In the genomic region with DNA sequence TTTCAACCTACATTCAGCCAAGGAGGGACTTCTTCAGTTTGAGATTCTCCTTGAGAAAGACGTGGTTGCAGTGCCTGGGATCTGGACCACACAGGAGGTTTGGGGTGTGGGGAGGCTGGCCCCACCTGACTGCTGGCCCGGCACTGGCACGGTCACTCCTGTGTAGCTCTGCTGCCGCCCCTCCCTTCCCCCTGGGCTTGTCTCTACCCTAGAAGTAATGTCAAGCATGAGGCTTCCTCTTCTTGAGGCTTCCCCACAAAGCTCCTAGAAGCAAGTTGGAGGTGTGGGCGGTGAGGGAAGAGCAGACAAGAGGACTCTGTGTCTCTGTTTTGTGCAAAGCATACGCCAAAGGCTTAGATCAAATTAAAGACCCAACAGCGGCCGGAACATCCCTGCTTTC, we compare ENCODE assay signal across 1 cellular context.
TF ChIP-seq lines count a peak whose summit lies in the region.

No MANE protein-coding gene starts in this region.

TF ChIP-seq in GM12878, 131 proteins besides CTCF, POLR2A, EP300 and RAD21 (continued from another document):
- TF ChIP-seq, protein P1, sequence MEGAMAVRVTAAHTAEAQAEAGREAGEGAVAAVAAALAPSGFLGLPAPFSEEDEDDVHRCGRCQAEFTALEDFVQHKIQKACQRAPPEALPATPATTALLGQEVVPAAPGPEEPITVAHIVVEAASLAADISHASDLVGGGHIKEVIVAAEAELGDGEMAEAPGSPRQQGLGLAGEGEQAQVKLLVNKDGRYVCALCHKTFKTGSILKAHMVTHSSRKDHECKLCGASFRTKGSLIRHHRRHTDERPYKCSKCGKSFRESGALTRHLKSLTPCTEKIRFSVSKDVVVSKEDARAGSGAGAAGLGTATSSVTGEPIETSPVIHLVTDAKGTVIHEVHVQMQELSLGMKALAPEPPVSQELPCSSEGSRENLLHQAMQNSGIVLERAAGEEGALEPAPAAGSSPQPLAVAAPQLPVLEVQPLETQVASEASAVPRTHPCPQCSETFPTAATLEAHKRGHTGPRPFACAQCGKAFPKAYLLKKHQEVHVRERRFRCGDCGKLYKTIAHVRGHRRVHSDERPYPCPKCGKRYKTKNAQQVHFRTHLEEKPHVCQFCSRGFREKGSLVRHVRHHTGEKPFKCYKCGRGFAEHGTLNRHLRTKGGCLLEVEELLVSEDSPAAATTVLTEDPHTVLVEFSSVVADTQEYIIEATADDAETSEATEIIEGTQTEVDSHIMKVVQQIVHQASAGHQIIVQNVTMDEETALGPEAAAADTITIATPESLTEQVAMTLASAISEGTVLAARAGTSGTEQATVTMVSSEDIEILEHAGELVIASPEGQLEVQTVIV (IDR thresholded peaks at IDR 0.05; ENCODE audit: borderline replicate concordance, partially characterized antibody): no peak
- no peak for TF ChIP-seq SIN3A (IDR thresholded peaks at IDR 0.05; ENCODE audit: low read depth, low read length)
- no peak for TF ChIP-seq NFXL1 (IDR thresholded peaks at IDR 0.05; ENCODE audit: borderline replicate concordance)
- no peak for TF ChIP-seq ZBTB4 (CRISPR knock-in tag; IDR thresholded peaks at IDR 0.05)
- no peak for TF ChIP-seq SIX5 (IDR thresholded peaks at IDR 0.05; ENCODE audit: low read depth, low read length, severe bottlenecking)
- no peak for TF ChIP-seq TCF7 (IDR thresholded peaks at IDR 0.05; ENCODE audit: borderline replicate concordance)
TF ChIP-seq in GM12878: peak in this region for 0.
